Comparison of ENCODE assay signal across 12 cellular contexts in genomic region chr3:43455233-43455632, GRCh38.
DNase-seq lines count a peak whose midpoint lies in the region; ATAC-seq and TF ChIP-seq lines count a peak whose summit lies in the region.
"Had no signal": no experiment of that assay in that cellular context is flagged by ENCODE, and none has a peak within 500 bp of the region (broad histone marks: within the 10 kb centered on the region; RNA-seq: fewer than 3 reads in every experiment).

No MANE protein-coding gene starts in this region.

- no peak overlapping the region for H3K4me2 ChIP-seq in hepatocyte

- DNase-seq in Right ventricle myocardium superior (no peak), Right ventricle myocardium inferior (ENCODE audit: missing footprints) (no peak), adrenal gland (peak; percentile 57 to 92 (median 85)), hepatocyte (ENCODE audit: low spot score) (peak; percentile 43), upper lobe of right lung (no peak), NCI-H1105 (lab: John Stamatoyannopoulos, UW) (no peak)
- DNase-seq: cerebellar nuclear complex, NCI-H1436 treated with DMSO at 0.1 percent for 48 hours had no signal

- no peaks in the 10 kb centered on the region for H3K36me3 ChIP-seq in adrenal gland (replicated peaks in 1 of 2)
- H3K36me3 ChIP-seq in hepatocyte (replicated peaks; ENCODE audit: insufficient read depth, low read depth) = no peaks in the 10 kb centered on the region
- no peaks in the 10 kb centered on the region for H3K36me3 ChIP-seq in upper lobe of right lung

- H3K27me3 ChIP-seq in adrenal gland (no peaks in the 10 kb centered on the region), hepatocyte (no peaks in the 10 kb centered on the region), upper lobe of right lung (no peaks in the 10 kb centered on the region)

- H3K27ac ChIP-seq in adrenal gland = peak overlapping the region in 3 of 5 donors; percentile 58 to 80 (median 61)
- no peak overlapping the region for H3K27ac ChIP-seq in hepatocyte
- no peak overlapping the region for H3K27ac ChIP-seq in upper lobe of right lung
- H3K27ac ChIP-seq: HL-60, parathyroid adenoma had no signal

- H3K27me3 Mint-ChIP-seq in stimulated activated memory B cell treated with anti-CD40 and anti-IgM and Interleukin-4, amounts not matched to agents 10 μg/mL and 1 μg/mL and 100 μg/mL, for 72 hours = no peaks in the 10 kb centered on the region

- no peak overlapping the region for H3K27ac Mint-ChIP-seq in stimulated activated memory B cell treated with anti-CD40 and anti-IgM and Interleukin-4, amounts not matched to agents 10 μg/mL and 1 μg/mL and 100 μg/mL, for 72 hours

- peaks cover 6 to 13% of the 10 kb centered on the region in 2 donors for H3K4me1 ChIP-seq in adrenal gland (replicated peaks in 1 of 2)
- no peaks in the 10 kb centered on the region for H3K4me1 ChIP-seq in hepatocyte (ENCODE audit: insufficient read depth)
- no peaks in the 10 kb centered on the region for H3K4me1 ChIP-seq in upper lobe of right lung

- intact Hi-C loops in Right ventricle myocardium superior (cut with DNase I) (no loop called here), Right ventricle myocardium inferior (cut with DNase I) (no loop called here), adrenal gland (cut with DNase I) (no loop called here), upper lobe of right lung (cut with DNase I) (no loop called here)

- H3K4me3 Mint-ChIP-seq in stimulated activated memory B cell treated with anti-CD40 and anti-IgM and Interleukin-4, amounts not matched to agents 10 μg/mL and 1 μg/mL and 100 μg/mL, for 72 hours = no peak overlapping the region

- H3K9me3 ChIP-seq in adrenal gland (replicated peaks in 1 of 3) = no peaks in the 10 kb centered on the region
- H3K9me3 ChIP-seq in hepatocyte (ENCODE audit: low read depth) = no peaks in the 10 kb centered on the region
- H3K9me3 ChIP-seq in upper lobe of right lung = no peaks in the 10 kb centered on the region

- no peak overlapping the region for H2AFZ ChIP-seq in hepatocyte
- H2AFZ ChIP-seq: parathyroid adenoma had no signal

- WGBS in adrenal gland, 4 donors = 33 to 67% (median 48%) methylated on average over 1 of the region's 1 CpG
- WGBS in hepatocyte (ENCODE audit: low lambda C conversion rate, missing lambda C conversion rate) = 29% methylated on average over 1 of the region's 1 CpG

- peaks cover 7% of the 10 kb centered on the region for H3K36me3 Mint-ChIP-seq in stimulated activated memory B cell treated with anti-CD40 and anti-IgM and Interleukin-4, amounts not matched to agents 10 μg/mL and 1 μg/mL and 100 μg/mL, for 72 hours

- H3K9me3 Mint-ChIP-seq in stimulated activated memory B cell treated with anti-CD40 and anti-IgM and Interleukin-4, amounts not matched to agents 10 μg/mL and 1 μg/mL and 100 μg/mL, for 72 hours = no peaks in the 10 kb centered on the region

- no peaks in the 10 kb centered on the region for H3K4me1 Mint-ChIP-seq in stimulated activated memory B cell treated with anti-CD40 and anti-IgM and Interleukin-4, amounts not matched to agents 10 μg/mL and 1 μg/mL and 100 μg/mL, for 72 hours

- H3K4me3 ChIP-seq in adrenal gland = no peak overlapping the region
- H3K4me3 ChIP-seq in hepatocyte = no peak overlapping the region
- no peak overlapping the region for H3K4me3 ChIP-seq in upper lobe of right lung

- no peak for TF ChIP-seq CTCF in adrenal gland (IDR thresholded peaks at IDR 0.05)
- no peak for TF ChIP-seq CTCF in hepatocyte (IDR thresholded peaks at IDR 0.05; ENCODE audit: poor library complexity)
- TF ChIP-seq CTCF in upper lobe of right lung (IDR thresholded peaks at IDR 0.05) = no peak

- H4K20me1 ChIP-seq in hepatocyte (ENCODE audit: insufficient read depth, poor library complexity, severe bottlenecking) = no peaks in the 10 kb centered on the region

- no peaks in the 10 kb centered on the region for H3K79me2 ChIP-seq in hepatocyte
- H3K79me2 ChIP-seq: parathyroid adenoma had no signal

- no peak for TF ChIP-seq POLR2A in adrenal gland (IDR thresholded peaks at IDR 0.05)

- no peaks in the 10 kb centered on the region for H3K9me2 ChIP-seq in hepatocyte (replicated peaks; ENCODE audit: insufficient read depth)

- ATAC-seq in Right ventricle myocardium superior (ENCODE audit: poor library complexity) = peak; percentile 65
- ATAC-seq in Right ventricle myocardium inferior = no peak
- ATAC-seq in upper lobe of right lung = peak; percentile 73
- ATAC-seq in stimulated activated memory B cell treated with anti-CD40 and anti-IgM and Interleukin-4, amounts not matched to agents 10 μg/mL and 1 μg/mL and 100 μg/mL, for 72 hours = no peak
- no peak for ATAC-seq in GM18873 (IDR thresholded peaks at IDR 0.05; ENCODE audit: low FRiP score, unreplicated experiment)

Comparison
In these comparisons a context has a peak if more than half of its experiments do, and no peak if none do; other contexts are left out.
1. ATAC-seq: peak in Right ventricle myocardium superior (single experiment) and upper lobe of right lung (single experiment); none in Right ventricle myocardium inferior (single experiment), stimulated activated memory B cell treated with anti-CD40 and anti-IgM and Interleukin-4, amounts not matched to agents 10 μg/mL and 1 μg/mL and 100 μg/mL, for 72 hours (single experiment) and GM18873 (single experiment).
2. DNase-seq: peak in adrenal gland (7 of 7) and hepatocyte (single experiment); none in Right ventricle myocardium superior (single experiment), Right ventricle myocardium inferior (single experiment), upper lobe of right lung (single experiment) and NCI-H1105 (single experiment).
3. H3K27ac ChIP-seq: peak in adrenal gland (3 of 5); none in hepatocyte (single experiment) and upper lobe of right lung (single experiment).